In genomic region chr12:29773076-29773475, GRCh38 we compare ENCODE assay signal across 38 cellular contexts. TPM values are rescaled to one million over a fixed set of nuclear protein-coding genes. Genes with fewer than 3 reads are reported as not detected.
"Had no signal": no experiment of that assay in that cellular context is flagged by ENCODE, and none has a peak within 500 bp of the region (broad histone marks: within the 10 kb centered on the region; RNA-seq: fewer than 3 reads in every experiment).

No MANE protein-coding gene starts in this region.

- H3K27me3 Mint-ChIP-seq: activated B cell treated with CpG ODN at 0.5 μM for 24 hours; activated CD4-positive, alpha-beta memory T cell treated with anti-CD3 and anti-CD28 coated beads for 36 hours; activated CD4-positive, alpha-beta T cell treated with anti-CD3 and anti-CD28 coated beads, Interleukin-2, amount 10 ng/mL, durations not matched to agents 24 days and 14 days; activated CD8-positive, alpha-beta T cell treated with anti-CD3 and anti-CD28 coated beads for 36 hours; central memory CD8-positive, alpha-beta T cell had no signal

- H3K27ac Mint-ChIP-seq: activated B cell treated with CpG ODN at 0.5 μM for 24 hours; activated CD4-positive, alpha-beta memory T cell treated with anti-CD3 and anti-CD28 coated beads for 36 hours; activated CD4-positive, alpha-beta T cell treated with anti-CD3 and anti-CD28 coated beads, Interleukin-2, amount 10 ng/mL, durations not matched to agents 24 days and 14 days; activated CD8-positive, alpha-beta T cell treated with anti-CD3 and anti-CD28 coated beads for 36 hours; activated naive CD4-positive, alpha-beta T cell treated with anti-CD3 and anti-CD28 coated beads for 36 hours; activated naive CD4-positive, alpha-beta T cell treated with anti-CD3 and anti-CD28 coated beads, Interleukin-2, amount 50 U/mL, for 72 hours; activated naive CD8-positive, alpha-beta T cell treated with anti-CD3 and anti-CD28 coated beads for 36 hours; activated T-cell treated with anti-CD3 and anti-CD28 coated beads, Interleukin-2, amount 50 U/mL, for 72 hours; activated T-helper 1 cell treated with anti-CD3 and anti-CD28 coated beads, Interleukin-12 subunit alpha, Interleukin-12 subunit beta, Interleukin-2, Interleukin-4 antibody, amounts not matched to agents 30 ng/mL and 10 ng/mL and 1 ng/mL, durations not matched to agents 14 hours and 24 hours and 36 hours; activated T-helper 17 cell treated with anti-CD3 and anti-CD28 coated beads, Interleukin-2, amount 50 U/mL, for 72 hours; T-helper 1 cell treated with Interleukin-12 subunit alpha and Interleukin-12 subunit beta and Interleukin-4 antibody, amounts not matched to agents 30 μg/mL and 1 μg/mL, for 36 hours; T-helper 2 cell treated with Interferon-gamma antibody and Interleukin-4, amounts not matched to agents 5 μg/mL and 100 μg/mL, for 36 hours had no signal

- FAIRE-seq: astrocyte, TTC549 had no signal

- H3K4me1 Mint-ChIP-seq: activated B cell treated with CpG ODN at 0.5 μM for 24 hours; activated CD4-positive, alpha-beta T cell treated with anti-CD3 and anti-CD28 coated beads, Interleukin-2, amount 10 ng/mL, durations not matched to agents 24 days and 14 days; activated naive CD8-positive, alpha-beta T cell treated with anti-CD3 and anti-CD28 coated beads for 36 hours; activated T-helper 17 cell treated with anti-CD3 and anti-CD28 coated beads, Interleukin-2, amount 50 U/mL, for 72 hours; central memory CD8-positive, alpha-beta T cell had no signal

- H3K4me1 ChIP-seq: body of pancreas, breast epithelium had no signal

- DNase-seq: activated B cell treated with CpG ODN at 0.5 μM for 24 hours; activated CD4-positive, alpha-beta memory T cell treated with anti-CD3 and anti-CD28 coated beads for 36 hours; activated CD4-positive, alpha-beta T cell treated with anti-CD3 and anti-CD28 coated beads for 4 hours; activated CD4-positive, alpha-beta T cell treated with anti-CD3 and anti-CD28 coated beads, Interleukin-2, amount 10 ng/mL, durations not matched to agents 24 days and 14 days; activated CD4-positive, alpha-beta T cell treated with anti-CD3 and anti-CD28 coated beads, Interleukin-2, amount 50 U/mL, for 1 hour; activated CD4-positive, alpha-beta T cell treated with anti-CD3 and anti-CD28 coated beads, Interleukin-2, amount 50 U/mL, for 4 hours; activated CD4-positive, CD25-positive, alpha-beta regulatory T cell treated with anti-CD3 and anti-CD28 coated beads, Interleukin-2, amount 50 U/mL, for 72 hours; activated CD8-positive, alpha-beta memory T cell treated with anti-CD3 and anti-CD28 coated beads, Interleukin-2, amount 50 U/mL, for 4 hours; activated CD8-positive, alpha-beta T cell treated with anti-CD3 and anti-CD28 coated beads for 36 hours; activated effector memory CD4-positive, alpha-beta T cell treated with anti-CD3 and anti-CD28 coated beads, Interleukin-2, amount 50 U/mL, for 16 hours; activated gamma-delta T cell treated with Interleukin-2 at 50 U/mL for 16 hours; activated naive CD4-positive, alpha-beta T cell; activated naive CD4-positive, alpha-beta T cell treated with anti-CD3 and anti-CD28 coated beads for 36 hours; activated naive CD4-positive, alpha-beta T cell treated with anti-CD3 and anti-CD28 coated beads, Interleukin-2, amount 50 U/mL, for 16 hours; activated naive CD8-positive, alpha-beta T cell treated with anti-CD3 and anti-CD28 coated beads for 36 hours; activated T-cell treated with anti-CD3 and anti-CD28 coated beads for 4 hours; activated T-cell treated with anti-CD3 and anti-CD28 coated beads, Interleukin-2, amount 50 U/mL, for 1 hour; activated T-cell treated with anti-CD3 and anti-CD28 coated beads, Interleukin-2, amount 50 U/mL, for 4 hours; activated T-cell treated with anti-CD3 and anti-CD28 coated beads, Interleukin-2, amount 50 U/mL, for 72 hours; amygdala; aorta; body of pancreas; brain microvascular endothelial cell; cerebellar nuclear complex; T-helper 1 cell; T-helper 2 cell; T-helper 9 cell had no signal

- H3K4me3 ChIP-seq: body of pancreas, breast epithelium had no signal

- H3K36me3 ChIP-seq: brain microvascular endothelial cell, breast epithelium had no signal

- H3K36me3 Mint-ChIP-seq: activated CD4-positive, alpha-beta memory T cell treated with anti-CD3 and anti-CD28 coated beads for 36 hours; activated naive CD8-positive, alpha-beta T cell treated with anti-CD3 and anti-CD28 coated beads for 36 hours had no signal

- ATAC-seq: activated CD8-positive, alpha-beta T cell treated with anti-CD3 and anti-CD28 coated beads for 36 hours; activated naive CD4-positive, alpha-beta T cell treated with anti-CD3 and anti-CD28 coated beads, Interleukin-2, amount 50 U/mL, for 72 hours; activated T-cell treated with anti-CD3 and anti-CD28 coated beads, Interleukin-2, amount 50 U/mL, for 4 hours; activated T-cell treated with anti-CD3 and anti-CD28 coated beads, Interleukin-2, amount 50 U/mL, for 72 hours; activated T-helper 17 cell treated with anti-CD3 and anti-CD28 coated beads, Interleukin-2, amount 50 U/mL, for 72 hours; body of pancreas had no signal

- H3K27ac ChIP-seq: body of pancreas, brain microvascular endothelial cell, breast epithelium, VCaP had no signal

- H3K4me3 Mint-ChIP-seq: activated B cell treated with CpG ODN at 0.5 μM for 24 hours; activated CD4-positive, alpha-beta memory T cell treated with anti-CD3 and anti-CD28 coated beads for 36 hours; activated CD4-positive, alpha-beta T cell treated with anti-CD3 and anti-CD28 coated beads, Interleukin-2, amount 10 ng/mL, durations not matched to agents 24 days and 14 days; activated CD8-positive, alpha-beta T cell treated with anti-CD3 and anti-CD28 coated beads for 36 hours; activated naive CD4-positive, alpha-beta T cell treated with anti-CD3 and anti-CD28 coated beads for 36 hours; activated naive CD8-positive, alpha-beta T cell treated with anti-CD3 and anti-CD28 coated beads for 36 hours; activated T-cell treated with anti-CD3 and anti-CD28 coated beads, Interleukin-2, amount 50 U/mL, for 4 hours; activated T-cell treated with anti-CD3 and anti-CD28 coated beads, Interleukin-2, amount 50 U/mL, for 72 hours; activated T-helper 1 cell treated with anti-CD3 and anti-CD28 coated beads, Interleukin-12 subunit alpha, Interleukin-12 subunit beta, Interleukin-2, Interleukin-4 antibody, amounts not matched to agents 30 ng/mL and 10 ng/mL and 1 ng/mL, durations not matched to agents 14 hours and 24 hours and 36 hours; activated T-helper 17 cell treated with anti-CD3 and anti-CD28 coated beads, Interleukin-2, amount 50 U/mL, for 72 hours; central memory CD8-positive, alpha-beta T cell; T-helper 1 cell treated with Interleukin-12 subunit alpha and Interleukin-12 subunit beta and Interleukin-4 antibody, amounts not matched to agents 30 μg/mL and 1 μg/mL, for 36 hours; T-helper 2 cell treated with Interferon-gamma antibody and Interleukin-4, amounts not matched to agents 5 μg/mL and 100 μg/mL, for 36 hours had no signal

- H3K9me3 ChIP-seq: body of pancreas, breast epithelium had no signal

- H3K27me3 ChIP-seq: body of pancreas, brain microvascular endothelial cell, breast epithelium had no signal

RNA-seq across cellular contexts. Expression of gene TMTC1, which starts 10.7 kb away (rescaled TPM):
- total RNA-seq: activated B cell treated with CpG ODN at 0.5 μM for 24 hours; activated CD8-positive, alpha-beta memory T cell treated with anti-CD3 and anti-CD28 coated beads for 36 hours; activated CD8-positive, alpha-beta T cell treated with anti-CD3 and anti-CD28 coated beads for 36 hours; activated naive CD4-positive, alpha-beta T cell treated with anti-CD3 and anti-CD28 coated beads for 36 hours; activated naive CD4-positive, alpha-beta T cell treated with anti-CD3 and anti-CD28 coated beads, Interleukin-2, amount 50 U/mL, for 72 hours; activated naive CD8-positive, alpha-beta T cell treated with anti-CD3 and anti-CD28 coated beads for 36 hours; activated T-helper 17 cell treated with anti-CD3 and anti-CD28 coated beads, Interleukin-2, amount 50 U/mL, for 72 hours had no signal
